Comparison of ENCODE assay signal across 8 cellular contexts in genomic region chrX:132490086-132490419, GRCh38. TPM values are rescaled to one million over a fixed set of nuclear protein-coding genes. Genes with fewer than 3 reads are reported as not detected.
DNase-seq lines count a peak whose midpoint lies in the region; ATAC-seq and TF ChIP-seq lines count a peak whose summit lies in the region.

No MANE protein-coding gene starts in this region.

- peak overlapping the region; percentile 81 for H3K27ac Mint-ChIP-seq in activated T-helper 2 cell treated with anti-CD3 and anti-CD28 coated beads, Interferon-gamma antibody, Interleukin-2, Interleukin-4, amounts not matched to agents 10 μg/mL and 5 μg/mL and 100 μg/mL, durations not matched to agents 14 hours and 24 hours and 36 hours

- CTCF ChIA-PET in AG04449 (lab: Yijun Ruan, JAX): no interaction called here

- no peak for DNase-seq in AG04449 (ENCODE audit: low read depth, low spot score)
- no peak for DNase-seq in activated T-helper 2 cell treated with anti-CD3 and anti-CD28 coated beads, Interferon-gamma antibody, Interleukin-2, Interleukin-4, amounts not matched to agents 10 μg/mL and 5 μg/mL and 100 μg/mL, durations not matched to agents 14 hours and 24 hours and 36 hours (ENCODE audit: low spot score)
- DNase-seq in right lobe of liver: no peak
- DNase-seq in uterus: no peak
- DNase-seq in GOT3 (lab: John Stamatoyannopoulos, UW): no peak
- no peak for DNase-seq in SK-N-DZ (ENCODE audit: low spot score)

- POLR2A ChIA-PET in AG04449 (lab: Yijun Ruan, JAX): no interaction called here

- H3K4me1 ChIP-seq in right lobe of liver: peaks cover 0 to 5% (median 0%) of the 10 kb centered on the region in 4 donors
- no peaks in the 10 kb centered on the region for H3K4me1 ChIP-seq in uterus

- TF ChIP-seq POLR2A in right lobe of liver (IDR thresholded peaks at IDR 0.05) (no peak), uterus (IDR thresholded peaks at IDR 0.05) (no peak)

- peak overlapping the region; percentile 88 for H3K4me3 Mint-ChIP-seq in activated T-helper 2 cell treated with anti-CD3 and anti-CD28 coated beads, Interferon-gamma antibody, Interleukin-2, Interleukin-4, amounts not matched to agents 10 μg/mL and 5 μg/mL and 100 μg/mL, durations not matched to agents 14 hours and 24 hours and 36 hours (ENCODE audit: low read depth)

- H3K9me3 Mint-ChIP-seq in activated T-helper 2 cell treated with anti-CD3 and anti-CD28 coated beads, Interferon-gamma antibody, Interleukin-2, Interleukin-4, amounts not matched to agents 10 μg/mL and 5 μg/mL and 100 μg/mL, durations not matched to agents 14 hours and 24 hours and 36 hours: no peaks in the 10 kb centered on the region

- no peaks in the 10 kb centered on the region for H3K36me3 Mint-ChIP-seq in activated T-helper 2 cell treated with anti-CD3 and anti-CD28 coated beads, Interferon-gamma antibody, Interleukin-2, Interleukin-4, amounts not matched to agents 10 μg/mL and 5 μg/mL and 100 μg/mL, durations not matched to agents 14 hours and 24 hours and 36 hours (ENCODE audit: low read depth)

- TF ChIP-seq CTCF in AG04449 (IDR thresholded peaks at IDR 0.05; ENCODE audit: insufficient read depth, low read length, missing control alignments) (no peak), right lobe of liver (IDR thresholded peaks at IDR 0.05) (no peak), uterus (IDR thresholded peaks at IDR 0.05) (no peak)

- H3K4me1 Mint-ChIP-seq in activated T-helper 2 cell treated with anti-CD3 and anti-CD28 coated beads, Interferon-gamma antibody, Interleukin-2, Interleukin-4, amounts not matched to agents 10 μg/mL and 5 μg/mL and 100 μg/mL, durations not matched to agents 14 hours and 24 hours and 36 hours (ENCODE audit: low read depth): peaks cover 18% of the 10 kb centered on the region

- WGBS in right lobe of liver (ENCODE audit: insufficient coverage, low coverage, low lambda C conversion rate, missing lambda C conversion rate): 21% methylated on average over 10 of the region's 11 CpGs

- H3K36me3 ChIP-seq in right lobe of liver (no peaks in the 10 kb centered on the region), uterus (no peaks in the 10 kb centered on the region)

- ATAC-seq in GM18870 (IDR thresholded peaks at IDR 0.05; ENCODE audit: unreplicated experiment): peak; percentile 6
- ATAC-seq in HG03521 (IDR thresholded peaks at IDR 0.05; ENCODE audit: unreplicated experiment): peak; percentile 2
- ATAC-seq in right lobe of liver: no peak

- intact Hi-C loops in activated T-helper 2 cell treated with anti-CD3 and anti-CD28 coated beads, Interferon-gamma antibody, Interleukin-2, Interleukin-4, amounts not matched to agents 10 μg/mL and 5 μg/mL and 100 μg/mL, durations not matched to agents 14 hours and 24 hours and 36 hours (cut with micrococcal nuclease): loop anchor here (5.0 kb wide), 1 partner anchor 658 kb away; no protein-coding TSS in a partner anchor
- intact Hi-C loops in right lobe of liver (cut with DNase I) (no loop called here), uterus (cut with DNase I; ENCODE audit: low total_unique reads) (no loop called here)

- H3K27me3 ChIP-seq in right lobe of liver: no peaks in the 10 kb centered on the region
- no peaks in the 10 kb centered on the region for H3K27me3 ChIP-seq in uterus

- H3K27me3 Mint-ChIP-seq in activated T-helper 2 cell treated with anti-CD3 and anti-CD28 coated beads, Interferon-gamma antibody, Interleukin-2, Interleukin-4, amounts not matched to agents 10 μg/mL and 5 μg/mL and 100 μg/mL, durations not matched to agents 14 hours and 24 hours and 36 hours (ENCODE audit: low read depth): peaks cover 4% of the 10 kb centered on the region

- H3K27ac ChIP-seq in right lobe of liver (peak overlapping the region in 2 of 3 donors; percentile 23 to 71), uterus (peak overlapping the region; percentile 88 to 96)

- H3K4me3 ChIP-seq in AG04449 (ENCODE audit: low read depth, low read length): peak overlapping the region; percentile 61
- peak overlapping the region; percentile 43 to 62 (median 55) for H3K4me3 ChIP-seq in right lobe of liver
- H3K4me3 ChIP-seq in uterus: peak overlapping the region; percentile 49 to 67

- no peaks in the 10 kb centered on the region for H3K9me3 ChIP-seq in right lobe of liver
- H3K9me3 ChIP-seq in uterus: no peaks in the 10 kb centered on the region

RNA-seq across cellular contexts. Expression of gene MBNL3, which starts 1.2 kb away (rescaled TPM):
- 15.7 and 16.2 TPM in 2 replicates for total RNA-seq in activated T-helper 2 cell treated with anti-CD3 and anti-CD28 coated beads, Interferon-gamma antibody, Interleukin-2, Interleukin-4, amounts not matched to agents 10 μg/mL and 5 μg/mL and 100 μg/mL, durations not matched to agents 14 hours and 24 hours and 36 hours
- total RNA-seq in right lobe of liver (100 to 1,000 TPM in 2 of 6 experiments, 10 to 100 TPM in 4; 53.3 to 164 (median 84.6) TPM), uterus (10 to 100 TPM; 13.2 to 90.2 (median 32.3) TPM)
- 0.32 and 0.53 TPM in 2 replicates for polyA plus RNA-seq in SK-N-DZ (2014; cell fraction: cytosol; rRNA removed)
- 0.60 and 0.84 TPM in 2 replicates for polyA plus RNA-seq in SK-N-DZ (2014; cell fraction: nucleus; rRNA removed)

Comparison
In these comparisons a context has a peak if more than half of its experiments do, and no peak if none do; other contexts are left out.
1. ATAC-seq: peak in GM18870 (single experiment) and HG03521 (single experiment); none in right lobe of liver (0 of 4).
2. Peak in every context shown above with its lines, with median percentiles within 50 percentile points of each other: H3K4me3 ChIP-seq.